In genomic region chrX:13170966-13171558, GRCh38 we compare ENCODE assay signal across 18 cellular contexts.
"Had no signal": no experiment of that assay in that cellular context is flagged by ENCODE, and none has a peak within 500 bp of the region (broad histone marks: within the 10 kb centered on the region; RNA-seq: fewer than 3 reads in every experiment).

No MANE protein-coding gene starts in this region.

- ATAC-seq: Panc1, PC-3, SK-N-SH treated with all-trans-retinoic acid at 6 μM for 48 hours had no signal

- DNase-seq: Karpas-422, KG1, MG63, NCI-H1092, NCI-H1105 treated with DMSO at 0.1 percent for 48 hours, NCI-H1417 treated with DMSO at 0.1 percent for 48 hours, NCI-H146, NCI-H1694 treated with DMSO at 0.1 percent for 48 hours, NCI-H1930, NCI-H2081, NCI-H2107, NCI-H2227 treated with DMSO at 0.1 percent for 48 hours, NCI-H69, PC-3, SHP77 had no signal

- H3K27ac ChIP-seq: RWPE1 had no signal

- H3K4me3 ChIP-seq: MG63 had no signal

- H3K36me3 ChIP-seq: MG63 had no signal

- H3K27me3 ChIP-seq: MG63 had no signal

- H3K9me3 ChIP-seq: MG63 had no signal
